8 cellular contexts compared by ENCODE assay signal in the genomic region with DNA sequence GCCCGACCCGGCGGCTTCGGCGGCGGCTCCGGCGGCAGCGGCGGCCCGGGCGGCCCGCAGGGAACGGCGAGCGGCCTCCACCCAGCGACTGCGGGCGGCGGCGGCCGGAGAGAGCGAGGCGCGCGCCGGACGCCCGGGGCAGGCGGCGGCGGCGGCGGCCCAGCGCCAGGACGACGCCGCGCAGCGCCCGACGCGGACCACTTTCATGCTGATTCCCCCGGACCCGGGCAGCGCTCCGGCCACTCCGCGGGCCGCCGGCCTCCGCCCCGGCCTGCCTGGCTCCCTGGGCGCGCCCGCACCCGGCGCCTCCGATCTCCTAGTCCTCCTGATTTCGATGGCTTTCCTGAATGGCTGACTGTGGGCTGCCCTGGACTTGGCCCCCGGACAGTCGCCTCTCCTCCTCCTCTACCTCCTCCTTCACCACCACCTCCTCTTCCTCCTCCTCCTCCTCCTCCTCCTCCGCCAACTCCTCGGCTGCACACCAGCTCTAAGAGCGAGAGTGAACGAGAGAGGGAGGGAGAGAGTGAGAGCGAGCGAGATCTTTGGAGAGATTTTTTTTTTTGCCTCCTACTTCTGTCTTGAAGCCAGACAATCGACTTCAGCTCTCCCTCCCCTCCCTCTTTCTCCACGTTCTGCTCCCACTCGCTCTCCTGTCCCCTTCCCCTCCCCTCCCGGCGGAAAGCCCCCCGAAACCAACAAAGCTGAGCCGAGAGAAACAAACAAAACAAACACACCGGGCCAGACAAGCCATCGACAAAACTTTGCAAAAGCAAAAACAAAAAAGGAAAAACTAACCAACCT. TPM values are rescaled to one million over a fixed set of nuclear protein-coding genes. Genes with fewer than 3 reads are reported as not detected.
A peak's percentile ranks its signal among the peaks of the same experiment; 100 is the strongest.
DNase-seq lines count a peak whose midpoint lies in the region; ATAC-seq and TF ChIP-seq lines count a peak whose summit lies in the region.

No MANE protein-coding gene starts in this region.

- no peaks in the 10 kb centered on the region for H3K36me3 Mint-ChIP-seq in activated T-cell treated with anti-CD3 and anti-CD28 coated beads, Interleukin-2, amount 50 U/mL, for 4 hours (ENCODE audit: insufficient read depth)

- H3K27me3 ChIP-seq in SJSA1 (replicated peaks) = no peaks in the 10 kb centered on the region
- H3K27me3 ChIP-seq in ovary = no peaks in the 10 kb centered on the region

- peak overlapping the region; percentile 52 for H3K4me3 ChIP-seq in SJSA1
- H3K4me3 ChIP-seq in fibroblast of mammary gland (ENCODE audit: control insufficient read depth, low read depth, low read length) = peak overlapping the region; percentile 95
- peak overlapping the region; percentile 46 for H3K4me3 ChIP-seq in ovary

- TF ChIP-seq CTCF in fibroblast of mammary gland (conservative IDR thresholded peaks at IDR 0.05; ENCODE audit: control insufficient read depth, insufficient read depth, low read depth, low read length) (no peak), ovary (IDR thresholded peaks at IDR 0.05) (no peak)

- H3K36me3 ChIP-seq in SJSA1 (peaks cover 48% of the 10 kb centered on the region), ovary (peaks cover 8% of the 10 kb centered on the region)

- H3K4me1 ChIP-seq in SJSA1 (replicated peaks) (peaks cover 39% of the 10 kb centered on the region), ovary (ENCODE audit: insufficient read depth) (no peaks in the 10 kb centered on the region)

- peak overlapping the region; percentile 84 for H3K27ac ChIP-seq in SJSA1
- peak overlapping the region; percentile 99 for H3K27ac ChIP-seq in ovary

- H3K9me3 ChIP-seq in SJSA1 (replicated peaks) (no peaks in the 10 kb centered on the region), ovary (no peaks in the 10 kb centered on the region)

- peak overlapping the region; percentile 29 for H3K4me3 Mint-ChIP-seq in activated T-cell treated with anti-CD3 and anti-CD28 coated beads, Interleukin-2, amount 50 U/mL, for 4 hours

- WGBS in ovary, 3 donors = 1% methylated on average over 51 to 77 of the region's 77 CpGs

- TF ChIP-seq POLR2A in ovary (IDR thresholded peaks at IDR 0.05) = no peak

- no peaks in the 10 kb centered on the region for H3K9me3 Mint-ChIP-seq in activated T-cell treated with anti-CD3 and anti-CD28 coated beads, Interleukin-2, amount 50 U/mL, for 4 hours

- intact Hi-C loops in ovary (cut with DNase I) = loop anchor here in 3 of 4 donors (5.0 to 10.0 kb wide), 5 partner anchors 457 to 1657 kb away; no protein-coding TSS in a partner anchor

- TF ChIP-seq EP300 in ovary (IDR thresholded peaks at IDR 0.05) = no peak

- peaks cover 87% of the 10 kb centered on the region for H3K27me3 Mint-ChIP-seq in activated T-cell treated with anti-CD3 and anti-CD28 coated beads, Interleukin-2, amount 50 U/mL, for 4 hours (ENCODE audit: low read depth)

- ATAC-seq in activated T-cell treated with anti-CD3 and anti-CD28 coated beads, Interleukin-2, amount 50 U/mL, for 4 hours = no peak
- ATAC-seq in HG03045 (IDR thresholded peaks at IDR 0.05; ENCODE audit: unreplicated experiment) = no peak

- peaks cover 22% of the 10 kb centered on the region for H3K4me1 Mint-ChIP-seq in activated T-cell treated with anti-CD3 and anti-CD28 coated beads, Interleukin-2, amount 50 U/mL, for 4 hours (ENCODE audit: low read depth)

- DNase-seq in activated T-cell treated with anti-CD3 and anti-CD28 coated beads, Interleukin-2, amount 50 U/mL, for 4 hours = no peak
- DNase-seq in activated T-cell treated with anti-CD3 and anti-CD28 coated beads, Interleukin-2, amount 50 U/mL, for 1 hour = no peak
- DNase-seq in SJSA1 (ENCODE audit: low read depth in 1 of 2, low spot score in 2 of 2) (peak in 1 of 2 experiments; percentile 62), fibroblast of mammary gland (ENCODE audit: low read depth) (peak; percentile 57), ovary (peak; percentile 28 to 60 (median 45)), DMS79 (lab: John Stamatoyannopoulos, UW) (no peak)
- no peak for DNase-seq in central memory CD4-positive, alpha-beta T cell

RNA-seq across cellular contexts. Expression of gene NR2F2, which starts 0.8 kb away (rescaled TPM):
- under 1 TPM; 0.13 to 0.24 (median 0.15) TPM for total RNA-seq in activated T-cell treated with anti-CD3 and anti-CD28 coated beads, Interleukin-2, amount 50 U/mL, for 4 hours
- total RNA-seq in SJSA1 (2014; rRNA removed; shearing (Covaris generic)) = 9.8 and 14.0 TPM in 2 replicates
- total RNA-seq in ovary = 100 to 1,000 TPM in 6 of 7 donors, 10 to 100 TPM in 1; 68.6 to 424 (median 343) TPM
- polyA plus RNA-seq in ovary = 100 to 1,000 TPM; 230 to 392 TPM

Comparison
In these comparisons a context has a peak if more than half of its experiments do, and no peak if none do; other contexts are left out.
1. DNase-seq: peak in fibroblast of mammary gland (single experiment) and ovary (5 of 5); none in activated T-cell treated with anti-CD3 and anti-CD28 coated beads, Interleukin-2, amount 50 U/mL, for 4 hours (single experiment), activated T-cell treated with anti-CD3 and anti-CD28 coated beads, Interleukin-2, amount 50 U/mL, for 1 hour (single experiment), central memory CD4-positive, alpha-beta T cell (single experiment) and DMS79 (single experiment).
2. Peak in every context shown above with its lines, with median percentiles within 50 percentile points of each other: H3K4me3 ChIP-seq.